2 cellular contexts compared by ENCODE assay signal in the genomic region with DNA sequence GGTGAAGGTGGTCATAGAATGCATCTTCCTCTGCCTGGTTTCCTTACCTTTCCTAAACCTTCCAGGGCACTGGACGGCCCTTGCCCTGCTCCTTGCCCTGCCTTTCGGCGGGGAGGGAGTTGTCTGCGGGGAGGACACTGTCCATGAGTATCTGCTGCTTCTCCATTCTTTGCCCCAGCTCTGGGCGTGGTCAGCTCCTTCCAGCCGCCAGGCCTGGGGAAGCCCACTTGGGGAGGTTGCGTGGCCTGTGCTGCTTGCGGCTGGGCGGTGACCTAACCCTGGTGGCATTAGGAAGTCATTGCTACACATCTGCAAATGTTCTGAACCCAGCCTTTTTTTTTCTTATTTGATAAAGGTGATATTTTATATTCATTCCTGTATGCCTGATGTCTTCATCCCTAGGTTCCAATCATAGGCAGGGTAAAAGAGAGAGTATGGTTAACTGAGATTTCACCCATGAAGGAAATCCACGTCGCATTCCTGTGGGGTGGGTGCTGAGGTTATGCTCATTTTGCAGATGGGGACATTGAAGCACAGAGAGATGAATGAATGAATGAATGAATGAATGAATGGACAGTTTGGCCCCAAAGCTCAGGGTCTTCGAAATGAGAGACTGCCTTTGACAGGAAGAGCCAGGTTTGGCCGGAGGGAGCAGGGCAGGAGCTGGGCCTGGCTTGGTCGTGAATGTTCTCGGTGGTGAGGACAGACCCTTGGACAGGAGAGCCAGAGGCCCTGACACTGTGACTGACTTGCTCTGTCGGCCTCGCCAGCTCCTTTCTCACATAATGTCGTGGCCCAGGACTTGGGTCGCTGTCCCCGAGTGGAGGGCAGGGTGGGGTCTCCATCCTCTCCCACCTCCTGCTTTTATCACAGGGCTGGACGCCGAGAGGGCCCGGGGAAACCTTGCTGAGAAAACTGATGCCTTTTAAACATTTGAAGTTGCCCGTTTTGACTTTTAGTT.
TF ChIP-seq lines count a peak whose summit lies in the region.

No MANE protein-coding gene starts in this region.

TF ChIP-seq in GM23338, 12 proteins besides CTCF, POLR2A, EP300 and RAD21:
- TF ChIP-seq POLR2AphosphoS5 (IDR thresholded peaks at IDR 0.05; ENCODE audit: low read depth) = no peak
- TF ChIP-seq, protein P1, sequence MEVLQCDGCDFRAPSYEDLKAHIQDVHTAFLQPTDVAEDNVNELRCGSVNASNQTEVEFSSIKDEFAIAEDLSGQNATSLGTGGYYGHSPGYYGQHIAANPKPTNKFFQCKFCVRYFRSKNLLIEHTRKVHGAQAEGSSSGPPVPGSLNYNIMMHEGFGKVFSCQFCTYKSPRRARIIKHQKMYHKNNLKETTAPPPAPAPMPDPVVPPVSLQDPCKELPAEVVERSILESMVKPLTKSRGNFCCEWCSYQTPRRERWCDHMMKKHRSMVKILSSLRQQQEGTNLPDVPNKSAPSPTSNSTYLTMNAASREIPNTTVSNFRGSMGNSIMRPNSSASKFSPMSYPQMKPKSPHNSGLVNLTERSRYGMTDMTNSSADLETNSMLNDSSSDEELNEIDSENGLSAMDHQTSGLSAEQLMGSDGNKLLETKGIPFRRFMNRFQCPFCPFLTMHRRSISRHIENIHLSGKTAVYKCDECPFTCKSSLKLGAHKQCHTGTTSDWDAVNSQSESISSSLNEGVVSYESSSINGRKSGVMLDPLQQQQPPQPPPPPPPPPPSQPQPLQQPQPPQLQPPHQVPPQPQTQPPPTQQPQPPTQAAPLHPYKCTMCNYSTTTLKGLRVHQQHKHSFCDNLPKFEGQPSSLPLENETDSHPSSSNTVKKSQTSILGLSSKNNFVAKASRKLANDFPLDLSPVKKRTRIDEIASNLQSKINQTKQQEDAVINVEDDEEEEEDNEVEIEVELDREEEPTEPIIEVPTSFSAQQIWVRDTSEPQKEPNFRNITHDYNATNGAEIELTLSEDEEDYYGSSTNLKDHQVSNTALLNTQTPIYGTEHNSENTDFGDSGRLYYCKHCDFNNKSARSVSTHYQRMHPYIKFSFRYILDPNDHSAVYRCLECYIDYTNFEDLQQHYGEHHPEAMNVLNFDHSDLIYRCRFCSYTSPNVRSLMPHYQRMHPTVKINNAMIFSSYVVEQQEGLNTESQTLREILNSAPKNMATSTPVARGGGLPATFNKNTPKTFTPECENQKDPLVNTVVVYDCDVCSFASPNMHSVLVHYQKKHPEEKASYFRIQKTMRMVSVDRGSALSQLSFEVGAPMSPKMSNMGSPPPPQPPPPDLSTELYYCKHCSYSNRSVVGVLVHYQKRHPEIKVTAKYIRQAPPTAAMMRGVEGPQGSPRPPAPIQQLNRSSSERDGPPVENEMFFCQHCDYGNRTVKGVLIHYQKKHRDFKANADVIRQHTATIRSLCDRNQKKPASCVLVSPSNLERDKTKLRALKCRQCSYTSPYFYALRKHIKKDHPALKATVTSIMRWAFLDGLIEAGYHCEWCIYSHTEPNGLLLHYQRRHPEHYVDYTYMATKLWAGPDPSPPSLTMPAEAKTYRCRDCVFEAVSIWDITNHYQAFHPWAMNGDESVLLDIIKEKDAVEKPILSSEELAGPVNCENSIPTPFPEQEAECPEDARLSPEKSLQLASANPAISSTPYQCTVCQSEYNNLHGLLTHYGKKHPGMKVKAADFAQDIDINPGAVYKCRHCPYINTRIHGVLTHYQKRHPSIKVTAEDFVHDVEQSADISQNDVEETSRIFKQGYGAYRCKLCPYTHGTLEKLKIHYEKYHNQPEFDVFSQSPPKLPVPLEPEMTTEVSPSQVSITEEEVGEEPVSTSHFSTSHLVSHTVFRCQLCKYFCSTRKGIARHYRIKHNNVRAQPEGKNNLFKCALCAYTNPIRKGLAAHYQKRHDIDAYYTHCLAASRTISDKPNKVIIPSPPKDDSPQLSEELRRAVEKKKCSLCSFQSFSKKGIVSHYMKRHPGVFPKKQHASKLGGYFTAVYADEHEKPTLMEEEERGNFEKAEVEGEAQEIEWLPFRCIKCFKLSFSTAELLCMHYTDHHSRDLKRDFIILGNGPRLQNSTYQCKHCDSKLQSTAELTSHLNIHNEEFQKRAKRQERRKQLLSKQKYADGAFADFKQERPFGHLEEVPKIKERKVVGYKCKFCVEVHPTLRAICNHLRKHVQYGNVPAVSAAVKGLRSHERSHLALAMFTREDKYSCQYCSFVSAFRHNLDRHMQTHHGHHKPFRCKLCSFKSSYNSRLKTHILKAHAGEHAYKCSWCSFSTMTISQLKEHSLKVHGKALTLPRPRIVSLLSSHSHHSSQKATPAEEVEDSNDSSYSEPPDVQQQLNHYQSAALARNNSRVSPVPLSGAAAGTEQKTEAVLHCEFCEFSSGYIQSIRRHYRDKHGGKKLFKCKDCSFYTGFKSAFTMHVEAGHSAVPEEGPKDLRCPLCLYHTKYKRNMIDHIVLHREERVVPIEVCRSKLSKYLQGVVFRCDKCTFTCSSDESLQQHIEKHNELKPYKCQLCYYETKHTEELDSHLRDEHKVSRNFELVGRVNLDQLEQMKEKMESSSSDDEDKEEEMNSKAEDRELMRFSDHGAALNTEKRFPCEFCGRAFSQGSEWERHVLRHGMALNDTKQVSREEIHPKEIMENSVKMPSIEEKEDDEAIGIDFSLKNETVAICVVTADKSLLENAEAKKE (CRISPR knock-in tag; IDR thresholded peaks at IDR 0.05) = no peak
- TF ChIP-seq EZH2phosphoT487 (IDR thresholded peaks at IDR 0.05; ENCODE audit: unreplicated experiment) = no peak

TF ChIP-seq in GM12878, 131 proteins besides CTCF, POLR2A, EP300 and RAD21:
- TF ChIP-seq MEF2B (IDR thresholded peaks at IDR 0.05; ENCODE audit: partially characterized antibody, poor library complexity, severe bottlenecking) = no peak
- TF ChIP-seq NR2C1 (IDR thresholded peaks at IDR 0.05) = no peak
- no peak for TF ChIP-seq YY1 (IDR thresholded peaks at IDR 0.05; ENCODE audit: low read depth, low read length)
- TF ChIP-seq ZNF24 (IDR thresholded peaks at IDR 0.05) = peak; percentile 73
